ENCODE assay signal across 10 cellular contexts in genomic region chr9:19376931-19377330, GRCh38. TPM values are rescaled to one million over a fixed set of nuclear protein-coding genes. Genes with fewer than 3 reads are reported as not detected.
DNase-seq lines count a peak whose midpoint lies in the region; ATAC-seq and TF ChIP-seq lines count a peak whose summit lies in the region.
"Had no signal": no experiment of that assay in that cellular context is flagged by ENCODE, and none has a peak within 500 bp of the region (broad histone marks: within the 10 kb centered on the region; RNA-seq: fewer than 3 reads in every experiment).

No MANE protein-coding gene starts in this region.

- ATAC-seq in central memory CD8-positive, alpha-beta T cell (replicated peaks; ENCODE audit: extremely low read depth, poor library complexity, severe bottlenecking) = no peak
- no peak for ATAC-seq in HG02884 (IDR thresholded peaks at IDR 0.05; ENCODE audit: unreplicated experiment)
- no peak for ATAC-seq in lower lobe of right lung

- peaks cover 28% of the 10 kb centered on the region for H3K4me1 ChIP-seq in lower lobe of right lung

- TF ChIP-seq POLR2A in NB4 (IDR thresholded peaks at IDR 0.05; ENCODE audit: extremely low read depth, insufficient read length) = no peak

- no peaks in the 10 kb centered on the region for H3K27me3 Mint-ChIP-seq in T-helper 2 cell treated with Interferon-gamma antibody and Interleukin-4, amounts not matched to agents 5 μg/mL and 100 μg/mL, for 36 hours (ENCODE audit: low read depth)
- H3K27me3 Mint-ChIP-seq in central memory CD8-positive, alpha-beta T cell = no peaks in the 10 kb centered on the region
- H3K27me3 Mint-ChIP-seq in progenitor cell of endocrine pancreas = no peaks in the 10 kb centered on the region

- no peaks in the 10 kb centered on the region for H3K9me3 Mint-ChIP-seq in T-helper 2 cell treated with Interferon-gamma antibody and Interleukin-4, amounts not matched to agents 5 μg/mL and 100 μg/mL, for 36 hours
- no peaks in the 10 kb centered on the region for H3K9me3 Mint-ChIP-seq in central memory CD8-positive, alpha-beta T cell
- no peaks in the 10 kb centered on the region for H3K9me3 Mint-ChIP-seq in progenitor cell of endocrine pancreas (ENCODE audit: low read depth)

- no peaks in the 10 kb centered on the region for H3K9me3 ChIP-seq in lower lobe of right lung
- H3K9me3 ChIP-seq: thyroid gland had no signal

- H3K27ac Mint-ChIP-seq in T-helper 2 cell treated with Interferon-gamma antibody and Interleukin-4, amounts not matched to agents 5 μg/mL and 100 μg/mL, for 36 hours = no peak overlapping the region
- peak overlapping the region; percentile 5 for H3K27ac Mint-ChIP-seq in central memory CD8-positive, alpha-beta T cell (ENCODE audit: low read depth)
- peak overlapping the region; percentile 73 for H3K27ac Mint-ChIP-seq in progenitor cell of endocrine pancreas

- peaks cover 73% of the 10 kb centered on the region for H3K36me3 Mint-ChIP-seq in T-helper 2 cell treated with Interferon-gamma antibody and Interleukin-4, amounts not matched to agents 5 μg/mL and 100 μg/mL, for 36 hours (ENCODE audit: low read depth)
- peaks cover 77% of the 10 kb centered on the region for H3K36me3 Mint-ChIP-seq in central memory CD8-positive, alpha-beta T cell (ENCODE audit: insufficient read depth)
- peaks cover 42% of the 10 kb centered on the region for H3K36me3 Mint-ChIP-seq in progenitor cell of endocrine pancreas (ENCODE audit: insufficient read depth)

- peak overlapping the region; percentile 92 for H3K4me3 Mint-ChIP-seq in T-helper 2 cell treated with Interferon-gamma antibody and Interleukin-4, amounts not matched to agents 5 μg/mL and 100 μg/mL, for 36 hours
- no peak overlapping the region for H3K4me3 Mint-ChIP-seq in central memory CD8-positive, alpha-beta T cell
- peak overlapping the region; percentile 25 for H3K4me3 Mint-ChIP-seq in progenitor cell of endocrine pancreas (ENCODE audit: low read depth)

- H3K27me3 ChIP-seq in lower lobe of right lung (ENCODE audit: low read depth) = no peaks in the 10 kb centered on the region
- H3K27me3 ChIP-seq: thyroid gland had no signal

- DNase-seq in T-helper 2 cell treated with Interferon-gamma antibody and Interleukin-4, amounts not matched to agents 5 μg/mL and 100 μg/mL, for 36 hours (ENCODE audit: low spot score) = no peak
- DNase-seq in T-helper 2 cell = no peak
- DNase-seq in NB4 (ENCODE audit: low read depth) = no peak
- no peak for DNase-seq in central memory CD8-positive, alpha-beta T cell (ENCODE audit: low spot score in 2 of 2)
- no peak for DNase-seq in progenitor cell of endocrine pancreas (ENCODE audit: low spot score, unreplicated experiment)
- DNase-seq in NCI-H2196 (lab: John Stamatoyannopoulos, UW; ENCODE audit: unreplicated experiment) = no peak
- DNase-seq in lower lobe of right lung = no peak
- DNase-seq: MM.1S, thyroid gland had no signal

- H3K4me1 Mint-ChIP-seq in T-helper 2 cell treated with Interferon-gamma antibody and Interleukin-4, amounts not matched to agents 5 μg/mL and 100 μg/mL, for 36 hours (ENCODE audit: low read depth) = peaks cover 36% of the 10 kb centered on the region
- H3K4me1 Mint-ChIP-seq in central memory CD8-positive, alpha-beta T cell = peaks cover 52% of the 10 kb centered on the region
- peaks cover 22% of the 10 kb centered on the region for H3K4me1 Mint-ChIP-seq in progenitor cell of endocrine pancreas (ENCODE audit: low read depth)

- no peak for TF ChIP-seq CTCF in NB4 (IDR thresholded peaks at IDR 0.05; ENCODE audit: low read depth, low read length)
- no peak for TF ChIP-seq CTCF in progenitor cell of endocrine pancreas (IDR thresholded peaks at IDR 0.05; ENCODE audit: unreplicated experiment)
- TF ChIP-seq CTCF in lower lobe of right lung (IDR thresholded peaks at IDR 0.05) = no peak

- intact Hi-C loops in lower lobe of right lung (cut with DNase I) = no loop called here

- H3K4me3 ChIP-seq in NB4 (ENCODE audit: low read depth, low read length) (peak overlapping the region; percentile 87), lower lobe of right lung (no peak overlapping the region)
- H3K4me3 ChIP-seq: thyroid gland had no signal

- H3K36me3 ChIP-seq in lower lobe of right lung = peaks cover 71% of the 10 kb centered on the region

- H3K27ac ChIP-seq in lower lobe of right lung = no peak overlapping the region
- H3K27ac ChIP-seq: thyroid gland had no signal

RNA-seq across cellular contexts. Expression of gene RPS6, which starts 3.1 kb away (rescaled TPM):
- 2,142 and 2,210 TPM in 2 replicates for total RNA-seq in progenitor cell of endocrine pancreas
- total RNA-seq in lower lobe of right lung = 1,544 TPM

RNA-seq across cellular contexts. Expression of gene ACER2, which starts 31.9 kb away (rescaled TPM):
- 7.5 and 8.4 TPM in 2 replicates for total RNA-seq in progenitor cell of endocrine pancreas
- total RNA-seq in lower lobe of right lung = 5.9 TPM
